In genomic region chr2:199956062-199956380, GRCh38 we compare ENCODE assay signal across 1 cellular context.
A peak's percentile ranks its signal among the peaks of the same experiment; 100 is the strongest.
TF ChIP-seq lines count a peak whose summit lies in the region.

No MANE protein-coding gene starts in this region.

TF ChIP-seq in HepG2, 621 proteins besides CTCF, POLR2A, EP300 and RAD21:
- TF ChIP-seq ZFX (CRISPR knock-in tag; IDR thresholded peaks at IDR 0.05; ENCODE audit: low read depth) (peak; percentile 8), ZNF576 (CRISPR knock-in tag; IDR thresholded peaks at IDR 0.05) (0 out of 2 replicates have a peak, but pooled peaks have one; percentile 63), HES4 (CRISPR knock-in tag; IDR thresholded peaks at IDR 0.05; ENCODE audit: borderline replicate concordance) (no peak), ZNF672 (CRISPR knock-in tag; IDR thresholded peaks at IDR 0.05) (0 out of 2 replicates have a peak, but pooled peaks have one; percentile 13), ZNF337 (CRISPR knock-in tag; IDR thresholded peaks at IDR 0.05; ENCODE audit: borderline replicate concordance, low read depth) (peak; percentile 3; the same call in 1 of the 2 replicates), ZNF598 (CRISPR knock-in tag; IDR thresholded peaks at IDR 0.05; ENCODE audit: borderline replicate concordance) (0 out of 2 replicates have a peak, but pooled peaks have one; percentile 2), ARNTL (CRISPR knock-in tag; IDR thresholded peaks at IDR 0.05) (no peak), ZNF24 (IDR thresholded peaks at IDR 0.05) (0 out of 2 replicates have a peak, but pooled peaks have one; percentile 13), ZNF558 (CRISPR knock-in tag; IDR thresholded peaks at IDR 0.05; ENCODE audit: borderline replicate concordance) (0 out of 2 replicates have a peak, but pooled peaks have one; percentile 6), ZNF512B (CRISPR knock-in tag; IDR thresholded peaks at IDR 0.05; ENCODE audit: borderline replicate concordance) (0 out of 2 replicates have a peak, but pooled peaks have one; percentile 29), CSRNP2 (CRISPR knock-in tag; conservative IDR thresholded peaks at IDR 0.05; ENCODE audit: low read depth) (no peak), PAF1 (CRISPR knock-in tag; IDR thresholded peaks at IDR 0.05) (no peak), ZSCAN31 (CRISPR knock-in tag; IDR thresholded peaks at IDR 0.05; ENCODE audit: low read depth) (no peak), ZBTB37 (CRISPR knock-in tag; IDR thresholded peaks at IDR 0.05) (0 out of 2 replicates have a peak, but pooled peaks have one; percentile 11), RXRB (CRISPR knock-in tag; IDR thresholded peaks at IDR 0.05; ENCODE audit: borderline replicate concordance) (no peak), ZKSCAN8 (CRISPR knock-in tag; IDR thresholded peaks at IDR 0.05; ENCODE audit: borderline replicate concordance) (0 out of 2 replicates have a peak, but pooled peaks have one; percentile 1), ZNF784 (CRISPR knock-in tag; IDR thresholded peaks at IDR 0.05; ENCODE audit: borderline replicate concordance) (0 out of 2 replicates have a peak, but pooled peaks have one; percentile 26), PCBP1 (IDR thresholded peaks at IDR 0.05; ENCODE audit: borderline replicate concordance, low read depth, low read length) (no peak), STAT5B (CRISPR knock-in tag; IDR thresholded peaks at IDR 0.05) (no peak), YEATS2 (CRISPR knock-in tag; IDR thresholded peaks at IDR 0.05; ENCODE audit: borderline replicate concordance) (no peak)
